In the genomic region with DNA sequence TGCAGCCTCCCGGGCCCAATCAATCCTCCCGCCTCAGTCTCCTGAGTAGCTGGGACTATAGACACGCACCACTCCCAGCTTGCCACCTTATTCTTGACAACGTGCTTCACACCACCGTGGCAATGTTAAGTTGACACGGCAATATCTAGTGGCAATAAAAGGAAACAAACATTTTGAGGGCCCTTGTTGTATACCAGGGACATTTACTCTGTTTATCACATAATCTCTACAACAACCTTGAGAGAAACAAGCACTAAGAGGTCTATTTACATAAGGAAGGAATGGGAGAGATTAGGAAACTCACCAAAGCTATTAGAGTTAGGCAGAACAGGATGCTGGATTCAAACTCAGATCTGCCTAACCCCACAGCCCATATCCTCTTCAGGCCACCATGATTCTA, we compare ENCODE assay signal across 14 cellular contexts. TPM values are rescaled to one million over a fixed set of nuclear protein-coding genes. Genes with fewer than 3 reads are reported as not detected.
A peak's percentile ranks its signal among the peaks of the same experiment; 100 is the strongest.
DNase-seq lines count a peak whose midpoint lies in the region; TF ChIP-seq lines count a peak whose summit lies in the region.
"Had no signal": no experiment of that assay in that cellular context is flagged by ENCODE, and none has a peak within 500 bp of the region (broad histone marks: within the 10 kb centered on the region; RNA-seq: fewer than 3 reads in every experiment).

No MANE protein-coding gene starts in this region.

- H3K79me1 ChIP-seq in neuronal stem cell (ENCODE audit: low read depth, low read length), result peaks cover 7% of the 10 kb centered on the region

- H2BK5ac ChIP-seq in neuronal stem cell (ENCODE audit: low read length), result no peak overlapping the region

- H3K9me3 ChIP-seq in HUES48 (ENCODE audit: control insufficient read depth, insufficient read depth, low read length), result no peaks in the 10 kb centered on the region
- H3K9me3 ChIP-seq in neuronal stem cell (replicated peaks in 1 of 2; ENCODE audit: control insufficient read depth in 2 of 2, insufficient read depth in 1 of 2, low read depth in 1 of 2, low read length in 2 of 2), result no peaks in the 10 kb centered on the region
- H3K9me3 ChIP-seq: SK-N-SH had no signal

- intact Hi-C loops in activated CD4-positive, alpha-beta memory T cell treated with anti-CD3 and anti-CD28 coated beads for 36 hours (cut with micrococcal nuclease), result loop anchor here (1.0 to 2.0 kb wide), 3 partner anchors 77 to 171 kb away; no protein-coding TSS in a partner anchor

- no peaks in the 10 kb centered on the region for H3K9me3 Mint-ChIP-seq in activated CD4-positive, alpha-beta memory T cell treated with anti-CD3 and anti-CD28 coated beads for 36 hours
- H3K9me3 Mint-ChIP-seq: CD8-positive, alpha-beta memory T cell had no signal

- H3K36me3 ChIP-seq in HUES48 (ENCODE audit: control insufficient read depth, insufficient read depth, low read length) (no peaks in the 10 kb centered on the region), neuronal stem cell (replicated peaks in 1 of 2; ENCODE audit: control insufficient read depth in 2 of 2, insufficient read depth in 2 of 2, low read length in 2 of 2) (no peaks in the 10 kb centered on the region)

- peak overlapping the region; percentile 62 for H2AK5ac ChIP-seq in neuronal stem cell (ENCODE audit: low read depth, low read length)

- H3K27ac ChIP-seq in HUES48 (ENCODE audit: low read depth, low read length) (peak overlapping the region; percentile 1), VCaP (peak overlapping the region; percentile 5; the same call in 1 of the 2 replicates), neuronal stem cell (replicated peaks; ENCODE audit: low read length) (no peak overlapping the region)

- H3K4me3 Mint-ChIP-seq in activated CD4-positive, alpha-beta memory T cell treated with anti-CD3 and anti-CD28 coated beads for 36 hours, result no peak overlapping the region
- H3K4me3 Mint-ChIP-seq: CD8-positive, alpha-beta memory T cell had no signal

- no peak overlapping the region for H2BK120ac ChIP-seq in neuronal stem cell (ENCODE audit: low read depth, low read length)

- no peak overlapping the region for H3K4ac ChIP-seq in neuronal stem cell (ENCODE audit: low read length)

- no peak overlapping the region for H3K4me2 ChIP-seq in neuronal stem cell (ENCODE audit: insufficient read depth, low read length, poor library complexity, severe bottlenecking)
- H3K4me2 ChIP-seq: SK-N-SH had no signal

- H4K91ac ChIP-seq in neuronal stem cell (ENCODE audit: low read depth, low read length, poor library complexity), result no peak overlapping the region

- peaks cover 17% of the 10 kb centered on the region for H3K27me3 Mint-ChIP-seq in activated CD4-positive, alpha-beta memory T cell treated with anti-CD3 and anti-CD28 coated beads for 36 hours

- H3K27ac Mint-ChIP-seq in activated CD4-positive, alpha-beta memory T cell treated with anti-CD3 and anti-CD28 coated beads for 36 hours, result no peak overlapping the region

- no peak overlapping the region for H3K23ac ChIP-seq in neuronal stem cell (ENCODE audit: low read depth, low read length, poor library complexity)

- no peaks in the 10 kb centered on the region for H3K27me3 ChIP-seq in HUES48 (ENCODE audit: control insufficient read depth, insufficient read depth, low read length)
- H3K27me3 ChIP-seq in neuronal stem cell (ENCODE audit: control insufficient read depth in 3 of 3, insufficient read depth in 3 of 3, low read depth in 1 of 3, low read length in 3 of 3), result no peaks in the 10 kb centered on the region

- H2BK12ac ChIP-seq in neuronal stem cell (ENCODE audit: low read length), result no peak overlapping the region

- H3K4me1 Mint-ChIP-seq in activated CD4-positive, alpha-beta memory T cell treated with anti-CD3 and anti-CD28 coated beads for 36 hours (ENCODE audit: low read depth), result no peaks in the 10 kb centered on the region
- H3K4me1 Mint-ChIP-seq: CD8-positive, alpha-beta memory T cell had no signal

- no peak overlapping the region for H2BK15ac ChIP-seq in neuronal stem cell (ENCODE audit: low read length)

- DNase-seq in fibroblast of villous mesenchyme (ENCODE audit: low read depth), result peak; percentile 30
- no peak for DNase-seq in neuronal stem cell (ENCODE audit: low spot score)
- no peak for DNase-seq in activated naive CD4-positive, alpha-beta T cell treated with Interleukin-2 at 50 U/mL for 16 hours
- no peak for DNase-seq in activated CD4-positive, alpha-beta memory T cell treated with anti-CD3 and anti-CD28 coated beads for 36 hours
- no peak for DNase-seq in SKM-1 (lab: John Stamatoyannopoulos, UW; ENCODE audit: unreplicated experiment)
- DNase-seq: GF-D8, GOT3, NCI-H2081 treated with DMSO at 0.1 percent for 48 hours, SHP77 treated with DMSO at 0.1 percent for 48 hours had no signal

- H4K8ac ChIP-seq in neuronal stem cell (ENCODE audit: low read depth, low read length), result no peak overlapping the region

- CTCF ChIA-PET in activated CD4-positive, alpha-beta memory T cell treated with anti-CD3 and anti-CD28 coated beads for 36 hours (lab: Charles Lee), result interaction anchor here (0.5 to 4.8 kb wide), 58 partner anchors 8 to 539 kb away, joined by 3 to 133 read pairs (median 4); partner anchors contain the start of genes LEMD1, NUAK2 and TMCC2

- H3K4me1 ChIP-seq in HUES48 (ENCODE audit: control insufficient read depth, insufficient read depth, low read length) (peaks cover 76% of the 10 kb centered on the region), neuronal stem cell (ENCODE audit: control insufficient read depth in 2 of 2, insufficient read depth in 1 of 2, low read depth in 1 of 2, low read length in 2 of 2) (peaks cover 36 to 51% of the 10 kb centered on the region in 2 donors)

- no peaks in the 10 kb centered on the region for H3K36me3 Mint-ChIP-seq in activated CD4-positive, alpha-beta memory T cell treated with anti-CD3 and anti-CD28 coated beads for 36 hours
- H3K36me3 Mint-ChIP-seq: CD8-positive, alpha-beta memory T cell had no signal

- no peak overlapping the region for H2AFZ ChIP-seq in neuronal stem cell (ENCODE audit: low read length)

- POLR2A ChIA-PET in activated CD4-positive, alpha-beta memory T cell treated with anti-CD3 and anti-CD28 coated beads for 36 hours (lab: Charles Lee), result no interaction called here

- TF ChIP-seq CTCF in VCaP (conservative IDR thresholded peaks at IDR 0.05), result no peak
- no peak for TF ChIP-seq CTCF in fibroblast of villous mesenchyme (IDR thresholded peaks at IDR 0.05; ENCODE audit: insufficient read depth, low read depth, low read length)

- no peak overlapping the region for H3K14ac ChIP-seq in neuronal stem cell (ENCODE audit: low read length)

- no CpG with 5 or more reads among the region's 6 CpGs for WGBS in neuronal stem cell (ENCODE audit: extremely low coverage in 2 of 2, insufficient read length in 2 of 2, insufficient replicate concordance in 1 of 2), 2 donors

- peak overlapping the region; percentile 68 for H3K18ac ChIP-seq in neuronal stem cell (ENCODE audit: low read length)

- H3K4me3 ChIP-seq in HUES48 (ENCODE audit: low read depth, low read length) (no peak overlapping the region), fibroblast of villous mesenchyme (ENCODE audit: low read depth, low read length) (no peak overlapping the region), neuronal stem cell (ENCODE audit: low read length in 2 of 2) (no peak overlapping the region)

- no peak overlapping the region for H3K9ac ChIP-seq in HUES48 (ENCODE audit: low read depth, low read length)
- H3K9ac ChIP-seq in neuronal stem cell (ENCODE audit: low read depth, low read length, poor library complexity), result no peak overlapping the region
- H3K9ac ChIP-seq: SK-N-SH had no signal

RNA-seq across cellular contexts. Expression of gene KLHDC8A, which starts 3.1 kb away (rescaled TPM):
- total RNA-seq in fibroblast of villous mesenchyme, result not detected in 2 replicates
- polyA plus RNA-seq in neuronal stem cell (2013, experiment 1 of 2), result 87.2 TPM
- 86.1 TPM for polyA plus RNA-seq in neuronal stem cell (2013, experiment 2 of 2)
- not detected for total RNA-seq in activated CD4-positive, alpha-beta memory T cell treated with anti-CD3 and anti-CD28 coated beads for 36 hours
- total RNA-seq: CD8-positive, alpha-beta memory T cell; LHCN-M2 had no signal
- polyA plus RNA-seq: CD8-positive, alpha-beta memory T cell had no signal

RNA-seq across cellular contexts. Expression of gene NUAK2, which starts 32.1 kb away (rescaled TPM):
- 7.1 and 12.1 TPM in 2 replicates for total RNA-seq in fibroblast of villous mesenchyme
- 55.9 TPM for polyA plus RNA-seq in neuronal stem cell (2013, experiment 1 of 2)
- polyA plus RNA-seq in neuronal stem cell (2013, experiment 2 of 2), result 57.2 TPM
- total RNA-seq in activated CD4-positive, alpha-beta memory T cell treated with anti-CD3 and anti-CD28 coated beads for 36 hours, result 1 to 10 TPM; 4.4 to 4.5 TPM
